8 cellular contexts compared by ENCODE assay signal in the genomic region with DNA sequence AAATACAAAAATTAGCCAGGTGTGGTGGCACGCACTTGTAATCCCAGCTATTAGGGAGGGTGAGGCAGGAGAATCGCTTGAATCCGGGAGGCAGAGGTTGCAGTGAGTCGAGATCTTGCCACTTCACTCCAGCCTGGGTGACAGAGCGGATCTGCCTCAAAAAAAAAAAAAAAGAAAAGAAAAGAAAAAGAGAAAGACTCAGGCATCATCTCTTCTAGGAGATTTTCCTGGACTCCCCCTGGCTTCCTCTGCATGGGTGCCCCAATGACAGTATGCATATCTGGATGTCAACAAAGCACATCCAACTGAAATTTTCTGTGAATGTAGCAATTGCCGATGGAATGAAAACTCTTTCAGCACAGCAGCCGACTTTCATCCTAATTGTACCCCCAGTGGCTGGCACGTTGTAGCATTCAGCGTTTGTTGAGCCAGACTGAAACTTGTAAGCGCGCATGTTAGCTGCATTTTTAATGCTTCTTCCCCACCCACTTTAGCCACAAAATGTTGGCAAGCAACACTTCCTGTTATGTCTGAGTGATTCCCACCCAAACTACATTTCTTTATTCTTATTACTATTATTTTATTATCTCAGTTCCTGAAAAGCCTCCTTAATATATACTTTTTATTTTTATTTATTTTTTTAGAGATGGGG.
DNase-seq lines count a peak whose midpoint lies in the region; ATAC-seq and TF ChIP-seq lines count a peak whose summit lies in the region.

No MANE protein-coding gene starts in this region.

- ATAC-seq in GM21528 (IDR thresholded peaks at IDR 0.05; ENCODE audit: low FRiP score, unreplicated experiment): peak; percentile 57

- H3K27me3 Mint-ChIP-seq in type B pancreatic cell: no peaks in the 10 kb centered on the region

- H3K4me1 Mint-ChIP-seq in type B pancreatic cell (ENCODE audit: unreplicated experiment): peaks cover 5% of the 10 kb centered on the region

- peak overlapping the region; percentile 21 for H3K27ac ChIP-seq in effector memory CD4-positive, alpha-beta T cell (ENCODE audit: insufficient read depth, low read length, poor library complexity, severe bottlenecking)

- H3K9me3 Mint-ChIP-seq in type B pancreatic cell: no peaks in the 10 kb centered on the region

- H3K27ac Mint-ChIP-seq in type B pancreatic cell: no peak overlapping the region

- no peak overlapping the region for H3K4me3 Mint-ChIP-seq in type B pancreatic cell

- no peaks in the 10 kb centered on the region for H3K36me3 ChIP-seq in effector memory CD4-positive, alpha-beta T cell (ENCODE audit: control insufficient read depth, insufficient read depth, low read length)

- no peak for TF ChIP-seq CTCF in type B pancreatic cell (conservative IDR thresholded peaks at IDR 0.05)

- H3K4me1 ChIP-seq in effector memory CD4-positive, alpha-beta T cell (ENCODE audit: control insufficient read depth, insufficient read depth, low read length, poor library complexity, severe bottlenecking): peaks cover 19% of the 10 kb centered on the region

- no peaks in the 10 kb centered on the region for H3K36me3 Mint-ChIP-seq in type B pancreatic cell

- H3K27me3 ChIP-seq in effector memory CD4-positive, alpha-beta T cell (replicated peaks; ENCODE audit: control insufficient read depth, insufficient read depth, low read length, poor library complexity, severe bottlenecking): no peaks in the 10 kb centered on the region

- DNase-seq in AG08395 (ENCODE audit: low spot score) (peak; percentile 54), T-helper 22 cell (ENCODE audit: low read depth) (peak; percentile 2), NCI-H1417 treated with DMSO at 0.1 percent for 48 hours (lab: John Stamatoyannopoulos, UW) (no peak), DMS79 (lab: John Stamatoyannopoulos, UW) (no peak), type B pancreatic cell (ENCODE audit: extremely low spot score, unreplicated experiment) (no peak), GM19238 (ENCODE audit: insufficient read length, low spot score) (no peak)
- DNase-seq in effector memory CD4-positive, alpha-beta T cell: peak in 1 of 3 donors; percentile 11

- H3K9me3 ChIP-seq in effector memory CD4-positive, alpha-beta T cell (ENCODE audit: control insufficient read depth, low read length): no peaks in the 10 kb centered on the region

- peak overlapping the region; percentile 37 for H3K4me3 ChIP-seq in effector memory CD4-positive, alpha-beta T cell (ENCODE audit: insufficient read depth, low read depth, low read length, poor library complexity, severe bottlenecking)

Comparison
In these comparisons a context has a peak if more than half of its experiments do, and no peak if none do; other contexts are left out.
1. DNase-seq: peak in AG08395 (single experiment) and T-helper 22 cell (single experiment); none in NCI-H1417 treated with DMSO at 0.1 percent for 48 hours (single experiment), DMS79 (single experiment), type B pancreatic cell (single experiment) and GM19238 (single experiment).